12 cellular contexts compared by ENCODE assay signal in the genomic region with DNA sequence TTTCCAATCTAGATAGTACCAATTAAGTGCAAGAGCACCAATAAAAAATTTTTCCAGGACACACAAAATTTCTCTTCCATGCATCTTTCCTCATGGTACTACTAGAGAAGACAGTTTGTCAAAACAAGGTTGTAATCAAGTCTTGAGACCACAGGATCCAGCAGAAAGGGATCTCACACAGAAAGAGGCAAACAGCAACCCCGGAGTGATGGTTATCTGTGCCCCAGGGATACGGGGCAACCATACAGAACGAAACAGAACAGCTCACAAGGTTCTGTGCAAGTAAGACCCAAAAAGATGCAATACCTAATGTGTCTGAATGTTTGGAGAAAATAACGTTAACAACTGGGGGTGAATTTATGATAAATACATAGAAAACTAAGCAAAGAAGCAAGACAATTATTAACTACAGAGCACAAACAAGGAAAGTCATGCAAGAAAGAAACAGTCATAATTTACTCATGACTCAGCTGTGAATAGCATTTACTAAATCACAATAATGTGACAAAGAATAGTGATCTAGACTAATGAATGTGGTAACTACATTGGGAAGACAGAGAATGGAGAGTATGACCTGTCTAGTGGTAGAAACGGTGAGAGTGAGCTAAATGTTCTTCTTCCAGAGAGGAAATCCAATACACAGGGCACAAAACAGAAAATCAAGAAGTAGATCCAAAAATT.
A peak's percentile ranks its signal among the peaks of the same experiment; 100 is the strongest.
DNase-seq lines count a peak whose midpoint lies in the region; ATAC-seq and TF ChIP-seq lines count a peak whose summit lies in the region.
"Had no signal": no experiment of that assay in that cellular context is flagged by ENCODE, and none has a peak within 500 bp of the region (broad histone marks: within the 10 kb centered on the region; RNA-seq: fewer than 3 reads in every experiment).

No MANE protein-coding gene starts in this region.

- H3K36me3 ChIP-seq in RWPE2 (ENCODE audit: low read depth) (no peaks in the 10 kb centered on the region), ovary (no peaks in the 10 kb centered on the region)

- H3K27ac ChIP-seq in RWPE2 (ENCODE audit: poor library complexity, severe bottlenecking) (no peak overlapping the region), ovary (no peak overlapping the region)
- H3K27ac ChIP-seq: body of pancreas had no signal

- TF ChIP-seq EP300 in ovary (IDR thresholded peaks at IDR 0.05) = no peak

- no peaks in the 10 kb centered on the region for H3K9me3 ChIP-seq in RWPE2 (ENCODE audit: severe bottlenecking)
- H3K9me3 ChIP-seq in ovary = no peaks in the 10 kb centered on the region
- H3K9me3 ChIP-seq: body of pancreas had no signal

- TF ChIP-seq CTCF in HFFc6 (IDR thresholded peaks at IDR 0.05) (no peak), RWPE2 (IDR thresholded peaks at IDR 0.05; ENCODE audit: poor library complexity, severe bottlenecking) (no peak), ovary (IDR thresholded peaks at IDR 0.05) (no peak)

- H3K27me3 ChIP-seq in RWPE2 (ENCODE audit: insufficient read depth, poor library complexity, severe bottlenecking) (no peaks in the 10 kb centered on the region), ovary (no peaks in the 10 kb centered on the region)
- H3K27me3 ChIP-seq: body of pancreas had no signal

- H3K9me3 Mint-ChIP-seq in HFFc6 = no peaks in the 10 kb centered on the region
- H3K9me3 Mint-ChIP-seq: neural crest cell had no signal

- peak overlapping the region; percentile 69 for H3K27ac Mint-ChIP-seq in HFFc6
- H3K27ac Mint-ChIP-seq: activated CD8-positive, alpha-beta T cell treated with anti-CD3 and anti-CD28 coated beads, Interleukin-2, amount 10 ng/mL, durations not matched to agents 7 days and 5 days had no signal

- peak overlapping the region; percentile 28 for H3K4me3 Mint-ChIP-seq in HFFc6
- H3K4me3 Mint-ChIP-seq: activated CD8-positive, alpha-beta T cell treated with anti-CD3 and anti-CD28 coated beads, Interleukin-2, amount 10 ng/mL, durations not matched to agents 7 days and 5 days; neural crest cell had no signal

- H3K4me3 ChIP-seq in RWPE2 (ENCODE audit: severe bottlenecking) = no peak overlapping the region
- no peak overlapping the region for H3K4me3 ChIP-seq in ovary
- H3K4me3 ChIP-seq: body of pancreas had no signal

- intact Hi-C loops in ovary (cut with DNase I) = no loop called here

- ATAC-seq in RWPE2 (ENCODE audit: low read depth) = peak; percentile 54; the same call in 2 of the 3 replicates
- ATAC-seq: activated CD8-positive, alpha-beta T cell treated with anti-CD3 and anti-CD28 coated beads, Interleukin-2, amount 10 ng/mL, durations not matched to agents 7 days and 5 days; body of pancreas had no signal

- H3K27me3 Mint-ChIP-seq in HFFc6 (ENCODE audit: insufficient read depth) = no peaks in the 10 kb centered on the region

- H3K4me1 Mint-ChIP-seq in HFFc6 (ENCODE audit: low read depth) = peaks cover 93% of the 10 kb centered on the region

- 85 to 94% (median 88%) methylated on average over 5 of the region's 5 CpGs for WGBS in ovary, 3 donors

- H3K36me3 Mint-ChIP-seq in HFFc6 (ENCODE audit: low read depth) = peaks cover 18% of the 10 kb centered on the region

- no peak for TF ChIP-seq POLR2A in ovary (IDR thresholded peaks at IDR 0.05)

- H3K4me1 ChIP-seq in RWPE2 (ENCODE audit: insufficient read depth, poor library complexity, severe bottlenecking) = peaks cover 19% of the 10 kb centered on the region
- H3K4me1 ChIP-seq in ovary (ENCODE audit: insufficient read depth) = peaks cover 3% of the 10 kb centered on the region

- DNase-seq in GM03348 (ENCODE audit: low spot score) = peak; percentile 40
- peak; percentile 49 for DNase-seq in HFFc6
- DNase-seq in RWPE2 (ENCODE audit: low spot score) = no peak
- peak; percentile 56 for DNase-seq in islet precursor cell
- no peak for DNase-seq in ovary
- no peak for DNase-seq in SHP77 (lab: John Stamatoyannopoulos, UW)
- no peak for DNase-seq in NK-92 treated with Interleukin-12 subunit alpha and Interleukin-12 subunit beta, amount 100 ng/mL, for 24 hours (lab: John Stamatoyannopoulos, UW)
- DNase-seq in mucosa of gallbladder (ENCODE audit: low spot score) = no peak
- DNase-seq: activated CD8-positive, alpha-beta T cell treated with anti-CD3 and anti-CD28 coated beads, Interleukin-2, amount 10 ng/mL, durations not matched to agents 7 days and 5 days; body of pancreas; NCI-H1694 treated with DMSO at 0.1 percent for 48 hours had no signal

Comparison
In these comparisons a context has a peak if more than half of its experiments do, and no peak if none do; other contexts are left out.
1. DNase-seq: peak in GM03348 (single experiment), HFFc6 (single experiment) and islet precursor cell (single experiment); none in RWPE2 (single experiment), ovary (0 of 5), SHP77 (0 of 2), NK-92 treated with Interleukin-12 subunit alpha and Interleukin-12 subunit beta, amount 100 ng/mL, for 24 hours (single experiment) and mucosa of gallbladder (single experiment).